14 cellular contexts compared by ENCODE assay signal in genomic region chr4:88467392-88467791, GRCh38. TPM values are rescaled to one million over a fixed set of nuclear protein-coding genes. Genes with fewer than 3 reads are reported as not detected.
A peak's percentile ranks its signal among the peaks of the same experiment; 100 is the strongest.
DNase-seq lines count a peak whose midpoint lies in the region; ATAC-seq and TF ChIP-seq lines count a peak whose summit lies in the region.
"Had no signal": no experiment of that assay in that cellular context is flagged by ENCODE, and none has a peak within 500 bp of the region (broad histone marks: within the 10 kb centered on the region; RNA-seq: fewer than 3 reads in every experiment).

No MANE protein-coding gene starts in this region.

- H3K9me3 Mint-ChIP-seq in activated CD4-positive, alpha-beta T cell treated with anti-CD3 and anti-CD28 coated beads, Interleukin-2, amount 10 ng/mL, durations not matched to agents 24 days and 14 days: no peaks in the 10 kb centered on the region
- H3K9me3 Mint-ChIP-seq in activated CD4-positive, alpha-beta T cell treated with anti-CD3 and anti-CD28 coated beads, Interleukin-2, amount 10 ng/mL, durations not matched to agents 7 days and 5 days: peaks cover 3% of the 10 kb centered on the region

- H3K27ac Mint-ChIP-seq in activated CD4-positive, alpha-beta T cell treated with anti-CD3 and anti-CD28 coated beads, Interleukin-2, amount 10 ng/mL, durations not matched to agents 24 days and 14 days: no peak overlapping the region
- no peak overlapping the region for H3K27ac Mint-ChIP-seq in activated CD4-positive, alpha-beta T cell treated with anti-CD3 and anti-CD28 coated beads, Interleukin-2, amount 10 ng/mL, durations not matched to agents 7 days and 5 days
- H3K27ac Mint-ChIP-seq: B cell; CD8-positive, alpha-beta T cell had no signal

- TF ChIP-seq CTCF in LNCaP clone FGC (IDR thresholded peaks at IDR 0.05; ENCODE audit: control insufficient read depth, extremely low read depth, insufficient read depth): no peak
- no peak for TF ChIP-seq CTCF in left lung (IDR thresholded peaks at IDR 0.05)
- TF ChIP-seq CTCF in transverse colon (IDR thresholded peaks at IDR 0.05): no peak

- CTCF ChIA-PET in activated CD4-positive, alpha-beta T cell treated with anti-CD3 and anti-CD28 coated beads, Interleukin-2, amount 10 ng/mL, durations not matched to agents 7 days and 5 days (lab: Charles Lee): interaction anchor here (0.9 to 1.5 kb wide), 2 partner anchors 10 to 13 kb away, joined by 3 to 4 read pairs; partner anchors contain the start of gene HERC5

- no peaks in the 10 kb centered on the region for H3K27me3 Mint-ChIP-seq in activated CD4-positive, alpha-beta T cell treated with anti-CD3 and anti-CD28 coated beads, Interleukin-2, amount 10 ng/mL, durations not matched to agents 24 days and 14 days
- no peaks in the 10 kb centered on the region for H3K27me3 Mint-ChIP-seq in activated CD4-positive, alpha-beta T cell treated with anti-CD3 and anti-CD28 coated beads, Interleukin-2, amount 10 ng/mL, durations not matched to agents 7 days and 5 days
- H3K27me3 Mint-ChIP-seq: B cell had no signal

- H3K4me1 ChIP-seq in left lung (no peaks in the 10 kb centered on the region), transverse colon (no peaks in the 10 kb centered on the region)
- H3K4me1 ChIP-seq: BLaER1 treated with 17β-estradiol and CSF1 and Interleukin-3, amounts not matched to agents 10 nM and 100 nM; HAP-1 had no signal

- H3K36me3 Mint-ChIP-seq in activated CD4-positive, alpha-beta T cell treated with anti-CD3 and anti-CD28 coated beads, Interleukin-2, amount 10 ng/mL, durations not matched to agents 24 days and 14 days (ENCODE audit: low read depth): peaks cover 72% of the 10 kb centered on the region
- peaks cover 76% of the 10 kb centered on the region for H3K36me3 Mint-ChIP-seq in activated CD4-positive, alpha-beta T cell treated with anti-CD3 and anti-CD28 coated beads, Interleukin-2, amount 10 ng/mL, durations not matched to agents 7 days and 5 days (ENCODE audit: low read depth)

- intact Hi-C loops in activated CD4-positive, alpha-beta T cell treated with anti-CD3 and anti-CD28 coated beads, Interleukin-2, amount 10 ng/mL, durations not matched to agents 24 days and 14 days (cut with micrococcal nuclease): no loop called here
- intact Hi-C loops in left lung (cut with DNase I): no loop called here
- intact Hi-C loops in transverse colon (cut with DNase I; ENCODE audit: low total_unique reads): no loop called here

- peaks cover 0 to 31% of the 10 kb centered on the region in 2 donors for H3K36me3 ChIP-seq in left lung
- peaks cover 0 to 6% (median 0%) of the 10 kb centered on the region in 4 donors for H3K36me3 ChIP-seq in transverse colon
- H3K36me3 ChIP-seq: HAP-1 had no signal

- peak; percentile 37 for DNase-seq in activated CD4-positive, alpha-beta T cell treated with anti-CD3 and anti-CD28 coated beads, Interleukin-2, amount 10 ng/mL, durations not matched to agents 24 days and 14 days
- no peak for DNase-seq in activated CD4-positive, alpha-beta T cell treated with anti-CD3 and anti-CD28 coated beads, Interleukin-2, amount 10 ng/mL, durations not matched to agents 7 days and 5 days
- DNase-seq in LNCaP clone FGC (ENCODE audit: low read depth): peak; percentile 59
- DNase-seq in left lung: no peak
- DNase-seq in transverse colon: no peak
- no peak for DNase-seq in DMS79 treated with DMSO at 0.1 percent for 48 hours (lab: John Stamatoyannopoulos, UW)
- DNase-seq: Calu3; CD8-positive, alpha-beta T cell; DND-41; EL had no signal

- no peak overlapping the region for H3K4me3 Mint-ChIP-seq in activated CD4-positive, alpha-beta T cell treated with anti-CD3 and anti-CD28 coated beads, Interleukin-2, amount 10 ng/mL, durations not matched to agents 24 days and 14 days
- no peak overlapping the region for H3K4me3 Mint-ChIP-seq in activated CD4-positive, alpha-beta T cell treated with anti-CD3 and anti-CD28 coated beads, Interleukin-2, amount 10 ng/mL, durations not matched to agents 7 days and 5 days
- H3K4me3 Mint-ChIP-seq: B cell; CD8-positive, alpha-beta T cell had no signal

- H3K9me3 ChIP-seq in left lung (no peaks in the 10 kb centered on the region), transverse colon (no peaks in the 10 kb centered on the region)
- H3K9me3 ChIP-seq: BLaER1 treated with 17β-estradiol and CSF1 and Interleukin-3, amounts not matched to agents 10 nM and 100 nM; HAP-1 had no signal

- peaks cover 15% of the 10 kb centered on the region for H3K4me1 Mint-ChIP-seq in activated CD4-positive, alpha-beta T cell treated with anti-CD3 and anti-CD28 coated beads, Interleukin-2, amount 10 ng/mL, durations not matched to agents 24 days and 14 days
- peaks cover 22% of the 10 kb centered on the region for H3K4me1 Mint-ChIP-seq in activated CD4-positive, alpha-beta T cell treated with anti-CD3 and anti-CD28 coated beads, Interleukin-2, amount 10 ng/mL, durations not matched to agents 7 days and 5 days
- H3K4me1 Mint-ChIP-seq: B cell had no signal

- H3K4me3 ChIP-seq in LNCaP clone FGC (ENCODE audit: low read depth, low read length): no peak overlapping the region
- no peak overlapping the region for H3K4me3 ChIP-seq in left lung
- no peak overlapping the region for H3K4me3 ChIP-seq in transverse colon
- H3K4me3 ChIP-seq: BLaER1 treated with 17β-estradiol and CSF1 and Interleukin-3, amounts not matched to agents 10 nM and 100 nM; GM23248; HAP-1 had no signal

- H3K27me3 ChIP-seq in left lung (no peaks in the 10 kb centered on the region), transverse colon (no peaks in the 10 kb centered on the region)
- H3K27me3 ChIP-seq: BLaER1 treated with 17β-estradiol and CSF1 and Interleukin-3, amounts not matched to agents 10 nM and 100 nM had no signal

- H3K27ac ChIP-seq in left lung (no peak overlapping the region), transverse colon (no peak overlapping the region)
- H3K27ac ChIP-seq: BLaER1 treated with 17β-estradiol and CSF1 and Interleukin-3, amounts not matched to agents 10 nM and 100 nM; GM23248 had no signal

- ATAC-seq in left lung: peak; percentile 32
- ATAC-seq: CD8-positive, alpha-beta T cell had no signal

- WGBS in transverse colon (ENCODE audit: low coverage in 1 of 2), 2 donors: 47 to 80% methylated on average over 1 to 2 of the region's 2 CpGs

- no peak for TF ChIP-seq EP300 in transverse colon (IDR thresholded peaks at IDR 0.05; ENCODE audit: low read depth)

- TF ChIP-seq POLR2A in transverse colon (IDR thresholded peaks at IDR 0.05): no peak

- in situ Hi-C loops in transverse colon (cut with MboI; ENCODE audit: low pct_ligation_motif_present in 1 of 4, low pct_unique_long_range_greater_than_20kb in 1 of 4, low sequenced_read_pairs in 3 of 4): no loop called here

- POLR2A ChIA-PET in activated CD4-positive, alpha-beta T cell treated with anti-CD3 and anti-CD28 coated beads, Interleukin-2, amount 10 ng/mL, durations not matched to agents 7 days and 5 days (lab: Charles Lee): no interaction called here

RNA-seq across cellular contexts. Expression of gene HERC5, which starts 10.5 kb away (rescaled TPM):
- 18.1 and 19.7 TPM in 2 replicates for total RNA-seq in activated CD4-positive, alpha-beta T cell treated with anti-CD3 and anti-CD28 coated beads, Interleukin-2, amount 10 ng/mL, durations not matched to agents 24 days and 14 days
- 10 to 100 TPM; 47.8 to 49.2 TPM for total RNA-seq in activated CD4-positive, alpha-beta T cell treated with anti-CD3 and anti-CD28 coated beads, Interleukin-2, amount 10 ng/mL, durations not matched to agents 7 days and 5 days
- total RNA-seq in left lung (1 to 10 TPM; 5.5 to 8.0 TPM), transverse colon (1 to 10 TPM in 3 of 4 donors, not detected in 1; 1.5 to 4.0 (median 1.5) TPM)

RNA-seq across cellular contexts. Expression of gene PYURF, which starts 56.2 kb away (rescaled TPM):
- 54.6 and 57.0 TPM in 2 replicates for total RNA-seq in activated CD4-positive, alpha-beta T cell treated with anti-CD3 and anti-CD28 coated beads, Interleukin-2, amount 10 ng/mL, durations not matched to agents 24 days and 14 days
- 10 to 100 TPM; 37.0 to 47.5 TPM for total RNA-seq in activated CD4-positive, alpha-beta T cell treated with anti-CD3 and anti-CD28 coated beads, Interleukin-2, amount 10 ng/mL, durations not matched to agents 7 days and 5 days
- total RNA-seq in left lung (10 to 100 TPM; 63.5 to 67.1 TPM), transverse colon (10 to 100 TPM; 50.4 to 77.1 (median 63.8) TPM)

Comparison
In these comparisons a context has a peak if more than half of its experiments do, and no peak if none do; other contexts are left out.
1. DNase-seq: peak in activated CD4-positive, alpha-beta T cell treated with anti-CD3 and anti-CD28 coated beads, Interleukin-2, amount 10 ng/mL, durations not matched to agents 24 days and 14 days (single experiment) and LNCaP clone FGC (single experiment); none in activated CD4-positive, alpha-beta T cell treated with anti-CD3 and anti-CD28 coated beads, Interleukin-2, amount 10 ng/mL, durations not matched to agents 7 days and 5 days (single experiment), left lung (0 of 2), transverse colon (single experiment) and DMS79 treated with DMSO at 0.1 percent for 48 hours (single experiment).